In the genomic region with DNA sequence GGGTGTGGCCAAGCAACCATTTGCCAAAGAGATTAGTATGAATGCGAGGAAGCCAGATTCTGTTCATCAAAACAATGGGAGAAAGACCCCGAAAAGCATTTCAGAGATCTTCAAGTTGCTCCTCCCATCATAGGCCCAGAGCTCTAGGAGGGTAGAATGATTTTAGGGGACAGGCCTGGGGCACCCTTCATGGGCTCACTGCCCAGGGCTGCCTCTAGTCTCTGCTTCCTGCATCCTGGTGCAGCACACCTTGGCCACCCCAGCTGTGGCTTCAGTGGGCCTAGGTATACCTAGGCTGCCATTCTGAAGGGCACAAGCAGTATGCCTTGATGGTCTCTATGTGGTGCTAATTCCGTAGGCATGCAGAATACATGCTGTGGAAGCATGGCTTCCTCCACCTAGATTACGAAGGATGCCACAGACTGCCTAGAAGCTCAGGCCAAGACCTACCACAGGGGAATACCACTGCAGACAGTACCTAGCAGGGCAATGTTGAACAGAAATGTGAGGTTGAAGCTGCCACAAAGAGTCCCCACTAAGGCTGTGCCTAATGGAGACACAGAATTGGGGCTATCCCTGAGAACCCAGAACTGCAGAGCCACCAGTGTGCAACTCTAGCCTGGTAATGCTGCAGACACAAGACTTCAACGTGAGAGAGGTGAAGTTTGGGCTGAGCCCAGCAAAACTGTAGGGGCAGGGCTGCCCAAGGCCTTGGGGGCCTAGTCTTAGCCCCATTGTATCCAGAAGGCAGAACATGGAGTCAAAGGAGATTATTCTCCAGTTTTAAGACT, we compare ENCODE assay signal across 24 cellular contexts.
DNase-seq lines count a peak whose midpoint lies in the region; ATAC-seq and TF ChIP-seq lines count a peak whose summit lies in the region.
"Had no signal": no experiment of that assay in that cellular context is flagged by ENCODE, and none has a peak within 500 bp of the region (broad histone marks: within the 10 kb centered on the region; RNA-seq: fewer than 3 reads in every experiment).

No MANE protein-coding gene starts in this region.

- intact Hi-C loops in Calu3 (cut with micrococcal nuclease; ENCODE audit: unreplicated experiment) (no loop called here), esophagus squamous epithelium (cut with DNase I) (no loop called here)

- H3K4me1 Mint-ChIP-seq in Calu3 (ENCODE audit: low read depth, unreplicated experiment) (peaks cover 8% of the 10 kb centered on the region), HFFc6 (ENCODE audit: low read depth) (peaks cover 43% of the 10 kb centered on the region)
- H3K4me1 Mint-ChIP-seq in stimulated activated naive B cell treated with anti-CD40 and anti-IgM and Interleukin-4, amounts not matched to agents 10 μg/mL and 1 μg/mL and 100 μg/mL, for 72 hours: peaks cover 8 to 28% of the 10 kb centered on the region in 2 donors

- no peaks in the 10 kb centered on the region for H3K9me3 ChIP-seq in esophagus squamous epithelium
- H3K9me3 ChIP-seq: BLaER1, gastrocnemius medialis, pancreas, SJCRH30, thoracic aorta had no signal

- H3K27ac ChIP-seq in esophagus squamous epithelium: peak overlapping the region in 3 of 4 donors; percentile 34 to 59 (median 38)
- H3K27ac ChIP-seq: BLaER1, gastrocnemius medialis, pancreas, SJCRH30, thoracic aorta, WERI-Rb-1 had no signal

- H3K4me3 ChIP-seq in esophagus squamous epithelium: no peak overlapping the region
- H3K4me3 ChIP-seq: BLaER1, gastrocnemius medialis, pancreas, SJCRH30, skin epidermis, thoracic aorta had no signal

- ATAC-seq in stimulated activated naive B cell treated with anti-CD40 and anti-IgM and Interleukin-4, amounts not matched to agents 10 μg/mL and 1 μg/mL and 100 μg/mL, for 72 hours (replicated peaks): no peak
- ATAC-seq: gastrocnemius medialis had no signal

- no peaks in the 10 kb centered on the region for H3K9me3 Mint-ChIP-seq in Calu3 (ENCODE audit: low read depth, unreplicated experiment)
- no peaks in the 10 kb centered on the region for H3K9me3 Mint-ChIP-seq in HFFc6
- H3K9me3 Mint-ChIP-seq in stimulated activated naive B cell treated with anti-CD40 and anti-IgM and Interleukin-4, amounts not matched to agents 10 μg/mL and 1 μg/mL and 100 μg/mL, for 72 hours: peaks cover 0 to 3% of the 10 kb centered on the region in 2 donors

- H3K36me3 ChIP-seq in esophagus squamous epithelium: peaks cover 0 to 73% (median 0%) of the 10 kb centered on the region in 3 donors
- H3K36me3 ChIP-seq: pancreas, thoracic aorta, WERI-Rb-1 had no signal

- TF ChIP-seq POLR2A in esophagus squamous epithelium (IDR thresholded peaks at IDR 0.05): no peak

- no TSS peak for BruUV-seq in Calu3 (replicated peaks; lab: Mats Ljungman, UMichigan)

- H3K36me3 Mint-ChIP-seq in Calu3 (ENCODE audit: insufficient read depth, unreplicated experiment): peaks cover 34% of the 10 kb centered on the region
- peaks cover 86% of the 10 kb centered on the region for H3K36me3 Mint-ChIP-seq in HFFc6 (ENCODE audit: low read depth)
- peaks cover 55 to 78% of the 10 kb centered on the region in 2 donors for H3K36me3 Mint-ChIP-seq in stimulated activated naive B cell treated with anti-CD40 and anti-IgM and Interleukin-4, amounts not matched to agents 10 μg/mL and 1 μg/mL and 100 μg/mL, for 72 hours

- no peaks in the 10 kb centered on the region for H3K27me3 ChIP-seq in esophagus squamous epithelium
- H3K27me3 ChIP-seq: BLaER1, gastrocnemius medialis, pancreas, SJCRH30 had no signal

- 64 to 70% methylated on average over 3 to 4 of the region's 5 CpGs for WGBS in esophagus squamous epithelium, 2 donors

- peak overlapping the region; percentile 52 for H3K27ac Mint-ChIP-seq in Calu3 (ENCODE audit: unreplicated experiment)
- peak overlapping the region; percentile 28; the same call in 1 of the 2 replicates for H3K27ac Mint-ChIP-seq in HFFc6
- H3K27ac Mint-ChIP-seq in stimulated activated naive B cell treated with anti-CD40 and anti-IgM and Interleukin-4, amounts not matched to agents 10 μg/mL and 1 μg/mL and 100 μg/mL, for 72 hours: peak overlapping the region; percentile 32

- CTCF ChIA-PET in Calu3 (lab: Charles Lee): no interaction called here

- H3K4me3 Mint-ChIP-seq in Calu3 (ENCODE audit: low read depth, unreplicated experiment) (no peak overlapping the region), HFFc6 (no peak overlapping the region)
- H3K4me3 Mint-ChIP-seq in stimulated activated naive B cell treated with anti-CD40 and anti-IgM and Interleukin-4, amounts not matched to agents 10 μg/mL and 1 μg/mL and 100 μg/mL, for 72 hours: no peak overlapping the region
- H3K4me3 Mint-ChIP-seq: stimulated activated naive CD8-positive, alpha-beta T cell treated with anti-CD3 and anti-CD28 coated beads, Interleukin-15, Interleukin-2, amounts not matched to agents 100 ng/mL and 50 ng/mL, for 24 hours had no signal

- H3K27me3 Mint-ChIP-seq in Calu3 (ENCODE audit: unreplicated experiment) (no peaks in the 10 kb centered on the region), HFFc6 (ENCODE audit: insufficient read depth) (peaks cover 3% of the 10 kb centered on the region; the same call in 1 of the 2 replicates)
- no peaks in the 10 kb centered on the region for H3K27me3 Mint-ChIP-seq in stimulated activated naive B cell treated with anti-CD40 and anti-IgM and Interleukin-4, amounts not matched to agents 10 μg/mL and 1 μg/mL and 100 μg/mL, for 72 hours
- H3K27me3 Mint-ChIP-seq: stimulated activated naive CD8-positive, alpha-beta T cell treated with anti-CD3 and anti-CD28 coated beads, Interleukin-15, Interleukin-2, amounts not matched to agents 100 ng/mL and 50 ng/mL, for 24 hours had no signal

- DNase-seq in Calu3 (no peak), HFFc6 (no peak), esophagus squamous epithelium (lab: John Stamatoyannopoulos, UW) (no peak), dermis blood vessel endothelial cell (no peak), DMS79 (lab: John Stamatoyannopoulos, UW) (no peak)
- no peak for DNase-seq in stimulated activated naive B cell treated with anti-CD40 and anti-IgM and Interleukin-4, amounts not matched to agents 10 μg/mL and 1 μg/mL and 100 μg/mL, for 72 hours
- no peak for DNase-seq in activated CD4-positive, alpha-beta T cell treated with anti-CD3 and anti-CD28 coated beads, Interleukin-2, amount 50 U/mL, for 1 hour
- DNase-seq: activated CD4-positive, alpha-beta T cell treated with anti-CD3 and anti-CD28 coated beads for 4 hours; activated T-cell treated with anti-CD3 and anti-CD28 coated beads, Interleukin-2, amount 50 U/mL, for 1 hour; central memory CD4-positive, alpha-beta T cell; gastrocnemius medialis; KBM-7; NCI-H1105; NCI-H187 treated with DMSO at 0.1 percent for 48 hours; NCI-H2171 treated with DMSO at 0.1 percent for 48 hours; NCI-H510A; pancreas; SJCRH30; T1000; WERI-Rb-1 had no signal

- TF ChIP-seq CTCF in Calu3 (IDR thresholded peaks at IDR 0.05; ENCODE audit: unreplicated experiment) (no peak), HFFc6 (IDR thresholded peaks at IDR 0.05) (no peak), esophagus squamous epithelium (IDR thresholded peaks at IDR 0.05) (no peak)

- peaks cover 12 to 46% (median 15%) of the 10 kb centered on the region in 3 donors for H3K4me1 ChIP-seq in esophagus squamous epithelium
- H3K4me1 ChIP-seq: SJCRH30 had no signal
